10 cellular contexts compared by ENCODE assay signal in genomic region chr2:239223029-239223329, GRCh38.
A peak's percentile ranks its signal among the peaks of the same experiment; 100 is the strongest.
DNase-seq lines count a peak whose midpoint lies in the region; ATAC-seq and TF ChIP-seq lines count a peak whose summit lies in the region.
"Had no signal": no experiment of that assay in that cellular context is flagged by ENCODE, and none has a peak within 500 bp of the region (broad histone marks: within the 10 kb centered on the region; RNA-seq: fewer than 3 reads in every experiment).

No MANE protein-coding gene starts in this region.

- H3K4me1 ChIP-seq in left ventricle myocardium inferior = peaks cover 85% of the 10 kb centered on the region
- peaks cover 68 to 73% (median 70%) of the 10 kb centered on the region in 3 donors for H3K4me1 ChIP-seq in skeletal muscle tissue (ENCODE audit: control insufficient read depth in 3 of 3, insufficient read depth in 3 of 3, low read length in 3 of 3)

- H3K27ac Mint-ChIP-seq in HFFc6 = peak overlapping the region; percentile 91
- peak overlapping the region; percentile 81 for H3K27ac Mint-ChIP-seq in T-helper 17 cell

- TF ChIP-seq CTCF in HFFc6 (IDR thresholded peaks at IDR 0.05) = no peak
- TF ChIP-seq CTCF in left ventricle myocardium inferior (IDR thresholded peaks at IDR 0.05; ENCODE audit: borderline replicate concordance) = no peak

- H3K9me3 Mint-ChIP-seq in HFFc6 = no peaks in the 10 kb centered on the region

- H3K36me3 Mint-ChIP-seq in HFFc6 (ENCODE audit: low read depth) = no peaks in the 10 kb centered on the region
- H3K36me3 Mint-ChIP-seq in T-helper 17 cell (ENCODE audit: low read depth) = no peaks in the 10 kb centered on the region

- H3K9me3 ChIP-seq in T-helper 17 cell (ENCODE audit: control insufficient read depth, low read length, poor library complexity, severe bottlenecking) = no peaks in the 10 kb centered on the region
- no peaks in the 10 kb centered on the region for H3K9me3 ChIP-seq in left ventricle myocardium inferior (replicated peaks)
- H3K9me3 ChIP-seq in skeletal muscle tissue (ENCODE audit: control insufficient read depth in 3 of 3, low read length in 3 of 3) = no peaks in the 10 kb centered on the region

- no peaks in the 10 kb centered on the region for H3K27me3 ChIP-seq in left ventricle myocardium inferior (ENCODE audit: low read depth)
- no peaks in the 10 kb centered on the region for H3K27me3 ChIP-seq in skeletal muscle tissue (ENCODE audit: control insufficient read depth in 3 of 3, insufficient read depth in 3 of 3, low read length in 3 of 3)

- H3K27ac ChIP-seq in left ventricle myocardium inferior (replicated peaks) = peak overlapping the region; percentile 88
- H3K27ac ChIP-seq in skeletal muscle tissue (ENCODE audit: low read depth, low read length) = peak overlapping the region; percentile 77

- H3K36me3 ChIP-seq in left ventricle myocardium inferior (no peaks in the 10 kb centered on the region), skeletal muscle tissue (ENCODE audit: control insufficient read depth in 3 of 3, insufficient read depth in 3 of 3, low read length in 3 of 3) (no peaks in the 10 kb centered on the region)

- DNase-seq in HFFc6 = no peak
- DNase-seq in T-helper 17 cell = no peak
- DNase-seq in left ventricle myocardium inferior = no peak
- no peak for DNase-seq in stimulated activated CD4-positive, alpha-beta T cell treated with anti-CD3 and anti-CD28 coated beads, Interleukin-4, amount 100 ng/mL, for 4 hours
- DNase-seq in NCI-H2081 treated with DMSO at 0.1 percent for 48 hours (lab: John Stamatoyannopoulos, UW) = no peak
- DNase-seq: NCI-H1048, T1000 had no signal

- H3K4me3 Mint-ChIP-seq in HFFc6 (peak overlapping the region; percentile 80), T-helper 17 cell (no peak overlapping the region)

- ATAC-seq in T-helper 17 cell = no peak
- ATAC-seq in GM19328 (IDR thresholded peaks at IDR 0.05; ENCODE audit: unreplicated experiment) = no peak
- no peak for ATAC-seq in HG02571 (IDR thresholded peaks at IDR 0.05; ENCODE audit: unreplicated experiment)

- peak overlapping the region; percentile 55 to 61 (median 60) for H3K9ac ChIP-seq in skeletal muscle tissue (ENCODE audit: low read depth in 1 of 3, low read length in 3 of 3)

- H3K4me3 ChIP-seq in left ventricle myocardium inferior (no peak overlapping the region), skeletal muscle tissue (ENCODE audit: low read length in 3 of 3) (peak overlapping the region in 2 of 3 donors; percentile 10 to 56)

- intact Hi-C loops in left ventricle myocardium inferior (cut with micrococcal nuclease) = no loop called here

- H3K27me3 Mint-ChIP-seq in HFFc6 (ENCODE audit: insufficient read depth) = peaks cover 3% of the 10 kb centered on the region
- no peaks in the 10 kb centered on the region for H3K27me3 Mint-ChIP-seq in T-helper 17 cell

- H3K4me1 Mint-ChIP-seq in HFFc6 (ENCODE audit: low read depth) (peaks cover 63% of the 10 kb centered on the region), T-helper 17 cell (peaks cover 53% of the 10 kb centered on the region)
